Comparison of ENCODE assay signal across 19 cellular contexts in the genomic region with DNA sequence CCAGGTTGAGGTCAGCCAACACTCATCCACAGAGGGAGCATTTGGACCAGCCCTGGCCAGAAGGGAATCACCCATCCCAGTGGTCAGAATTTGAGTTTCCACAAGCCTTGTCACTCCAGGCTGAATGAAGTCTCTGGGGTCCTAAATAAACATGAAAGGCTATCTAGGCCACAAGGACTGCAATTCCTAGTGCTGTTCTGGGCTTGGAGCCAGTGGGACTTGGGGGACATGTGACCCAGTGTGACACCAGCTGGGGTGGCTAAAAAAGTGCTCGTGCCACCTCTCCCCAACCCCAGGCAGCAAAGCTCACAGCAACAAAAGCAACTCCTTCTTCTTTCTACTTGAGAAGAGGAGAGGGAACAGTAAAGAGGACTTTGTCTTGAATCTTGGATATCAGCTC.
"Had no signal": no experiment of that assay in that cellular context is flagged by ENCODE, and none has a peak within 500 bp of the region (broad histone marks: within the 10 kb centered on the region; RNA-seq: fewer than 3 reads in every experiment).

No MANE protein-coding gene starts in this region.

- H3K27ac ChIP-seq: colonic mucosa, esophagus squamous epithelium, lower lobe of right lung, neutrophil, sigmoid colon, suprapubic skin, tibial artery, upper lobe of right lung, vagina had no signal

- H3K36me3 ChIP-seq: colonic mucosa, esophagus squamous epithelium, lower lobe of right lung, neutrophil, sigmoid colon, suprapubic skin, tibial artery, upper lobe of right lung, vagina had no signal

- H3K9me3 ChIP-seq: colonic mucosa, esophagus squamous epithelium, lower lobe of right lung, neutrophil, sigmoid colon, suprapubic skin, tibial artery, upper lobe of right lung, vagina had no signal

- ATAC-seq: left lobe of liver; lower lobe of right lung; naive thymus-derived CD4-positive, alpha-beta T cell; upper lobe of right lung had no signal

- FAIRE-seq: small intestine had no signal

- H3K27me3 ChIP-seq: colonic mucosa, esophagus squamous epithelium, neutrophil, sigmoid colon, suprapubic skin, tibial artery, upper lobe of right lung, vagina had no signal

- DNase-seq: colonic mucosa; dermis blood vessel endothelial cell; esophagus squamous epithelium; foreskin fibroblast; hippocampal formation; kidney glomerular epithelial cell; lower lobe of right lung; naive thymus-derived CD4-positive, alpha-beta T cell; nephron progenitor cell; sigmoid colon; small intestine; stimulated activated CD4-positive, alpha-beta T cell treated with anti-CD3 and anti-CD28 coated beads, Interleukin-2, amount 100 ng/mL, for 48 hours; stimulated activated naive CD4-positive, alpha-beta T cell treated with Interleukin-2 at 50 U/mL for 16 hours; tibial artery; upper lobe of right lung had no signal

- H3K4me3 ChIP-seq: colonic mucosa, esophagus squamous epithelium, lower lobe of right lung, sigmoid colon, suprapubic skin, tibial artery, upper lobe of right lung, vagina had no signal

- H3K4me1 ChIP-seq: colonic mucosa, lower lobe of right lung, suprapubic skin, tibial artery, upper lobe of right lung, vagina had no signal
